ENCODE assay signal across 6 cellular contexts in the genomic region with DNA sequence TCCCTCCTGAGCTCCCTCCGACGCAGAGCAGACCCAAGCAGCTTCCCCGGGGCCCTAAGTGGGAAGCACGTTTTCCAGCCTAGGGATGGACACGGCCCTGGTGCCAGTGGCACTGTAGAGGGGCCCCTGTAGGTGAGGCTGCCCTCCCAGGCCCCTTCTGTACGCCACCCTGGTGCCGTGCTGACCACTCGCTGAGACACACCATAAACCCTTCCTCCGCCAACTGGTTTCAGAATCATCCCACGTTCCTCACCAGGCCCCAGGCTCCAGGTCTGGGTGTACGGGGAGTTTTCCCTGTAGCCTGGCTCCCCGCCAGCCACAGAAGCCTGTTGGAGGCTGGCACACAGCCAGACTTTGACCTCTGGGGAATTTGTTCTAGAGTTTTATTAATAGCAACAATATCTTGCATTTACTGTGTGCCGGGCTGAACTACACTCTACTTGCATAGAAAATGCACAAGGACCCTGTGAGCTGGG. TPM values are rescaled to one million over a fixed set of nuclear protein-coding genes. Genes with fewer than 3 reads are reported as not detected.
DNase-seq lines count a peak whose midpoint lies in the region; ATAC-seq and TF ChIP-seq lines count a peak whose summit lies in the region.

No MANE protein-coding gene starts in this region.

- H3K36me3 ChIP-seq in Panc1 (ENCODE audit: control insufficient read depth, insufficient read depth, low read length): no peaks in the 10 kb centered on the region

- H3K4me1 ChIP-seq in Panc1 (ENCODE audit: control insufficient read depth, insufficient read depth, low read length): peaks cover 7% of the 10 kb centered on the region

- TF ChIP-seq CTCF in Panc1 (IDR thresholded peaks at IDR 0.05) (no peak), GM10266 (IDR thresholded peaks at IDR 0.05; ENCODE audit: control insufficient read depth, insufficient read depth, low read depth, missing control alignments) (no peak)

- intact Hi-C loops in Panc1 (cut with micrococcal nuclease; ENCODE audit: unreplicated experiment): no loop called here

- in situ Hi-C loops in Caki2 (cut with HindIII; ENCODE audit: low pct_unique_long_range_greater_than_20kb, low sequenced_read_pairs) (no loop called here), Panc1 (cut with HindIII; ENCODE audit: low pct_unique_long_range_greater_than_20kb, low sequenced_read_pairs) (no loop called here)

- no peaks in the 10 kb centered on the region for H3K27me3 ChIP-seq in Panc1 (ENCODE audit: control insufficient read depth, insufficient read depth, low read length)

- POLR2A ChIA-PET in Panc1 (lab: Charles Lee): interaction anchor here (0.6 kb wide), 1 partner anchor 55 kb away, joined by 3 read pairs; no protein-coding TSS in a partner anchor

- ATAC-seq in Panc1: peak; percentile 63

- no TSS peak for BruUV-seq in Panc1 (replicated peaks; lab: Mats Ljungman, UMichigan)

- CTCF ChIA-PET in Panc1 (lab: Charles Lee): interaction anchor here (0.6 kb wide), 1 partner anchor 214 kb away, joined by 4 read pairs; no protein-coding TSS in a partner anchor

- H3K9me3 ChIP-seq in Panc1 (ENCODE audit: control insufficient read depth, insufficient read depth, low read depth, low read length): no peaks in the 10 kb centered on the region

- no peak overlapping the region for H3K4me3 ChIP-seq in Panc1 (ENCODE audit: low read depth in 2 of 2, low read length in 2 of 2)

- H3K27ac ChIP-seq in Panc1 (ENCODE audit: low read length): no peak overlapping the region

- DNase-seq in Caki2 (ENCODE audit: low read depth) (peak; percentile 51), Panc1 (ENCODE audit: low read depth, low spot score) (no peak), hepatic stellate cell (ENCODE audit: low spot score) (peak; percentile 67), NK-92 (lab: John Stamatoyannopoulos, UW; ENCODE audit: unreplicated experiment) (no peak), GM10266 (ENCODE audit: extremely low spot score) (no peak), HPDE6-E6E7 (ENCODE audit: extremely low spot score) (no peak)

RNA-seq across cellular contexts. Expression of a gene that starts 18.2 kb away (rescaled TPM):
- not detected in 2 replicates for total RNA-seq in Caki2 (2014; rRNA removed; shearing (Covaris generic); ENCODE audit: low replicate concordance)
- not detected for total RNA-seq in Panc1 (2021; ENCODE audit: unreplicated experiment)
- polyA plus RNA-seq in Panc1 (2012; ENCODE audit: insufficient read length): not detected

RNA-seq across cellular contexts. Expression of a gene that starts 26.7 kb away (rescaled TPM):
- total RNA-seq in Caki2 (2014; rRNA removed; shearing (Covaris generic); ENCODE audit: low replicate concordance): 1,626 and 1,845 TPM in 2 replicates
- total RNA-seq in Panc1 (2021; ENCODE audit: unreplicated experiment): 758 TPM
- 1,211 TPM for polyA plus RNA-seq in Panc1 (2012; ENCODE audit: insufficient read length)

RNA-seq across cellular contexts. Expression of a gene that starts 26.9 kb away (rescaled TPM):
- 25.7 and 37.3 TPM in 2 replicates for total RNA-seq in Caki2 (2014; rRNA removed; shearing (Covaris generic); ENCODE audit: low replicate concordance)
- total RNA-seq in Panc1 (2021; ENCODE audit: unreplicated experiment): 39.6 TPM
- polyA plus RNA-seq in Panc1 (2012; ENCODE audit: insufficient read length): 45.4 TPM

RNA-seq across cellular contexts. Expression of a gene that starts 58.1 kb away (rescaled TPM):
- 4.3 and 14.9 TPM in 2 replicates for total RNA-seq in Caki2 (2014; rRNA removed; shearing (Covaris generic); ENCODE audit: low replicate concordance)
- total RNA-seq in Panc1 (2021; ENCODE audit: unreplicated experiment): 44.5 TPM
- polyA plus RNA-seq in Panc1 (2012; ENCODE audit: insufficient read length): 34.5 TPM

Comparison
In these comparisons a context has a peak if more than half of its experiments do, and no peak if none do; other contexts are left out.
1. DNase-seq: peak in Caki2 (single experiment) and hepatic stellate cell (single experiment); none in Panc1 (single experiment), NK-92 (single experiment), GM10266 (single experiment) and HPDE6-E6E7 (single experiment).